8 cellular contexts compared by ENCODE assay signal in the genomic region with DNA sequence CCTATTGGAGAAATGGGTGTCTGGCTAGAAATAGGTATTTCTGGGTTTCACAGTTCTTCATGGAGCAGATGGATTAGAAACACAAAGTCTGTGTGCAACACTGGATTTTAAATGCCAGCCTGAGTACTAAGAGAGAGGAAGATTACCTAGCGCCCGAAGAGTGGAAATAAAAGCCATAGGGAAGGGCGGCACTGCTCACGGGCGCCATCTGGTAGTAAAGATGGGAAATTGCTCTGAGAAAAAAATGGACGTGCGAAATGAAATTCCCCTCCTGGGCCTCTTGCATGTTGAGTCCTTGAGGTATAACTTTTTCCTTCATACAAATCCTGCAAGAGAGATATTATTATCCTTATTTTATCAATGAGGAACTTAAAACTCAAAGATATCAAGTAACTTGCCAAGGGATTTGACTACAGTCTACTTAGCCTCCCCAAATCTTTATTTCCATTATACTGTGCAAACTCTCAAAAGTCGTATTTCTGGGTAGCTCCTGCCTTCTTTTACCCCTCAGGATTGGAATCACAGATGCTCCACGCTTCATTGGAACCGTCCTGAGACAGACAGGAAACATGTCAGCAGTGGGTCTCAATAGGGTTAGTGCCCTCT.
A peak's percentile ranks its signal among the peaks of the same experiment; 100 is the strongest.
DNase-seq lines count a peak whose midpoint lies in the region; ATAC-seq and TF ChIP-seq lines count a peak whose summit lies in the region.

No MANE protein-coding gene starts in this region.

- POLR2A ChIA-PET in A673 (lab: Charles Lee; ENCODE audit: low non-redundant PET) (no interaction called here), RWPE1 (lab: Yijun Ruan, JAX; ENCODE audit: low non-redundant PET) (no interaction called here)

- WGBS in psoas muscle, 3 donors = 14 to 24% (median 19%) methylated on average over 10 of the region's 10 CpGs

- CTCF ChIA-PET in A673 (lab: Charles Lee) = interaction anchor here (0.8 to 1.6 kb wide), 3 partner anchors 8 to 356 kb away, joined by 3 to 6 read pairs (median 4); no protein-coding TSS in a partner anchor
- CTCF ChIA-PET in RWPE1 (lab: Yijun Ruan, JAX) = interaction anchor here (0.5 to 2.7 kb wide), 11 partner anchors 49 to 356 kb away, joined by 3 to 18 read pairs (median 4); no protein-coding TSS in a partner anchor

- H3K27ac ChIP-seq in A673 (ENCODE audit: low read depth, low read length, poor library complexity, severe bottlenecking) (no peak overlapping the region), RWPE1 (no peak overlapping the region), psoas muscle (no peak overlapping the region)

- DNase-seq in A673 (ENCODE audit: low spot score) (peak; percentile 83), Kasumi-1 (lab: John Stamatoyannopoulos, UW) (peak; percentile 82 to 91), RWPE1 (ENCODE audit: low spot score) (peak; percentile 44), Right ventricle myocardium superior (peak; percentile 52), psoas muscle (peak; percentile 26 to 54)
- DNase-seq in activated naive CD4-positive, alpha-beta T cell treated with anti-CD3 and anti-CD28 coated beads, Interleukin-2, amount 50 U/mL, for 16 hours = peak; percentile 14

- intact Hi-C loops in A673 (cut with micrococcal nuclease; ENCODE audit: unreplicated experiment) (loop anchor here (1.0 to 2.0 kb wide), 3 partner anchors 140 to 356 kb away; no protein-coding TSS in a partner anchor), Right ventricle myocardium superior (cut with DNase I) (loop anchor here (2.0 to 10.0 kb wide), 3 partner anchors 112 to 354 kb away; no protein-coding TSS in a partner anchor), psoas muscle (cut with DNase I) (loop anchor here (2.0 to 5.0 kb wide), 4 partner anchors 52 to 357 kb away; no protein-coding TSS in a partner anchor)

- no TSS peak for BruUV-seq in A673 (replicated peaks; lab: Mats Ljungman, UMichigan)

- H3K27me3 ChIP-seq in A673 (replicated peaks; ENCODE audit: insufficient read depth, low read depth, low read length, poor library complexity) = no peaks in the 10 kb centered on the region
- H3K27me3 ChIP-seq in psoas muscle (ENCODE audit: insufficient read depth in 3 of 3, low read length in 2 of 3) = no peaks in the 10 kb centered on the region

- H3K9me3 ChIP-seq in A673 (ENCODE audit: low read depth, low read length, poor library complexity, severe bottlenecking) = no peaks in the 10 kb centered on the region
- no peaks in the 10 kb centered on the region for H3K9me3 ChIP-seq in psoas muscle

- peak; percentile 72 for ATAC-seq in GM18517 (IDR thresholded peaks at IDR 0.05; ENCODE audit: unreplicated experiment)
- peak; percentile 87 for ATAC-seq in Right ventricle myocardium superior (ENCODE audit: poor library complexity)
- peak; percentile 71 to 87 (median 74) for ATAC-seq in psoas muscle
- no peak for ATAC-seq in HG02840 (IDR thresholded peaks at IDR 0.05; ENCODE audit: low FRiP score, unreplicated experiment)

- H3K4me3 ChIP-seq in A673 (ENCODE audit: low read depth, low read length, poor library complexity, severe bottlenecking) = no peak overlapping the region
- H3K4me3 ChIP-seq in psoas muscle = no peak overlapping the region

- peaks cover 19% of the 10 kb centered on the region for H3K4me1 ChIP-seq in A673 (ENCODE audit: insufficient read depth, low read length, poor library complexity, severe bottlenecking)
- H3K4me1 ChIP-seq in psoas muscle = no peaks in the 10 kb centered on the region

- no peaks in the 10 kb centered on the region for H3K36me3 ChIP-seq in A673 (ENCODE audit: insufficient read depth, low read length, poor library complexity, severe bottlenecking)
- no peaks in the 10 kb centered on the region for H3K36me3 ChIP-seq in psoas muscle (ENCODE audit: insufficient read depth in 1 of 2, low read depth in 1 of 2)

- TF ChIP-seq CTCF in A673 (conservative IDR thresholded peaks at IDR 0.05; ENCODE audit: low read depth, low read length) (peak; percentile 91), RWPE1 (conservative IDR thresholded peaks at IDR 0.05; ENCODE audit: low read depth) (peak; percentile 96), psoas muscle (IDR thresholded peaks at IDR 0.05) (peak; percentile 90)

Comparison
In these comparisons a context has a peak if more than half of its experiments do, and no peak if none do; other contexts are left out.
1. DNase-seq: peak in every context shown above with its lines; median percentile 86 in Kasumi-1; 83 in A673; 52 in Right ventricle myocardium superior; 44 in RWPE1; 40 in psoas muscle; 14 in activated naive CD4-positive, alpha-beta T cell treated with anti-CD3 and anti-CD28 coated beads, Interleukin-2, amount 50 U/mL, for 16 hours.